8 cellular contexts compared by ENCODE assay signal in genomic region chr19:4064073-4064550, GRCh38. TPM values are rescaled to one million over a fixed set of nuclear protein-coding genes. Genes with fewer than 3 reads are reported as not detected.
A peak's percentile ranks its signal among the peaks of the same experiment; 100 is the strongest.
DNase-seq lines count a peak whose midpoint lies in the region; ATAC-seq and TF ChIP-seq lines count a peak whose summit lies in the region.

No MANE protein-coding gene starts in this region.

- peaks cover 3% of the 10 kb centered on the region for H3K27me3 Mint-ChIP-seq in activated naive CD4-positive, alpha-beta T cell treated with anti-CD3 and anti-CD28 coated beads, Interleukin-2, amount 10 ng/mL, durations not matched to agents 7 days and 5 days

- H3K4me1 Mint-ChIP-seq in activated naive CD4-positive, alpha-beta T cell treated with anti-CD3 and anti-CD28 coated beads, Interleukin-2, amount 10 ng/mL, durations not matched to agents 7 days and 5 days, result peaks cover 30% of the 10 kb centered on the region

- peaks cover 51 to 61% of the 10 kb centered on the region in 2 donors for H3K4me1 ChIP-seq in adrenal gland (replicated peaks in 1 of 2)

- intact Hi-C loops in adrenal gland (cut with DNase I), result loop anchor here in 1 of 2 donors (5.0 kb wide), 1 partner anchor 52 kb away; no protein-coding TSS in a partner anchor

- ATAC-seq in HG03378 (IDR thresholded peaks at IDR 0.05; ENCODE audit: unreplicated experiment), result no peak

- TF ChIP-seq CTCF in adrenal gland (IDR thresholded peaks at IDR 0.05), result no peak
- no peak for TF ChIP-seq CTCF in kidney epithelial cell (IDR thresholded peaks at IDR 0.05; ENCODE audit: insufficient read depth, low read length, poor library complexity, severe bottlenecking)

- 3 to 6% (median 5%) methylated on average over 21 to 32 of the region's 32 CpGs for WGBS in adrenal gland, 4 donors

- H3K4me3 ChIP-seq in adrenal gland (peak overlapping the region; percentile 81 to 99 (median 96)), kidney epithelial cell (ENCODE audit: low read depth, low read length) (peak overlapping the region; percentile 77)

- H3K27ac Mint-ChIP-seq in activated naive CD4-positive, alpha-beta T cell treated with anti-CD3 and anti-CD28 coated beads, Interleukin-2, amount 10 ng/mL, durations not matched to agents 7 days and 5 days, result peak overlapping the region; percentile 84

- TF ChIP-seq POLR2A in adrenal gland (IDR thresholded peaks at IDR 0.05), result peak in 1 of 2 donors; percentile 49

- no peaks in the 10 kb centered on the region for H3K9me3 Mint-ChIP-seq in activated naive CD4-positive, alpha-beta T cell treated with anti-CD3 and anti-CD28 coated beads, Interleukin-2, amount 10 ng/mL, durations not matched to agents 7 days and 5 days

- peaks cover 6% of the 10 kb centered on the region for H3K36me3 Mint-ChIP-seq in activated naive CD4-positive, alpha-beta T cell treated with anti-CD3 and anti-CD28 coated beads, Interleukin-2, amount 10 ng/mL, durations not matched to agents 7 days and 5 days

- peak overlapping the region; percentile 69 to 98 (median 90) for H3K27ac ChIP-seq in adrenal gland

- H3K27me3 ChIP-seq in adrenal gland (no peaks in the 10 kb centered on the region), kidney epithelial cell (ENCODE audit: control insufficient read depth, insufficient read depth, low read length) (no peaks in the 10 kb centered on the region)

- H3K4me3 Mint-ChIP-seq in activated naive CD4-positive, alpha-beta T cell treated with anti-CD3 and anti-CD28 coated beads, Interleukin-2, amount 10 ng/mL, durations not matched to agents 7 days and 5 days, result peak overlapping the region; percentile 77

- no peak for DNase-seq in activated naive CD4-positive, alpha-beta T cell treated with anti-CD3 and anti-CD28 coated beads, Interleukin-2, amount 10 ng/mL, durations not matched to agents 7 days and 5 days
- no peak for DNase-seq in activated naive CD4-positive, alpha-beta T cell treated with anti-CD3 and anti-CD28 coated beads, Interleukin-2, amount 50 U/mL, for 16 hours
- DNase-seq in adrenal gland (peak in 6 of 7 donors; percentile 47 to 67 (median 54)), kidney epithelial cell (ENCODE audit: low read depth) (no peak), superior temporal gyrus (ENCODE audit: extremely low spot score) (peak; percentile 32), NCI-H524 treated with DMSO at 0.1 percent for 48 hours (lab: John Stamatoyannopoulos, UW) (no peak), LoVo (ENCODE audit: low spot score) (no peak)

- CTCF ChIA-PET in activated naive CD4-positive, alpha-beta T cell treated with anti-CD3 and anti-CD28 coated beads, Interleukin-2, amount 10 ng/mL, durations not matched to agents 7 days and 5 days (lab: Charles Lee), result interaction anchor here (0.6 kb wide), 1 partner anchor 73 kb away, joined by 3 read pairs; no protein-coding TSS in a partner anchor

- H3K36me3 ChIP-seq in adrenal gland (replicated peaks in 1 of 2), result no peaks in the 10 kb centered on the region
- no peaks in the 10 kb centered on the region for H3K36me3 ChIP-seq in kidney epithelial cell (ENCODE audit: control insufficient read depth, insufficient read depth, low read length)

- H3K9me3 ChIP-seq in adrenal gland (replicated peaks in 1 of 3), result no peaks in the 10 kb centered on the region

RNA-seq across cellular contexts. Expression of gene ZBTB7A, which starts 2.6 kb away (rescaled TPM):
- total RNA-seq in adrenal gland, result 10 to 100 TPM; 34.3 to 77.2 (median 57.6) TPM
- 10 to 100 TPM in 2 of 3 donors, 1 to 10 TPM in 1; 7.1 to 22.5 (median 10.6) TPM for polyA plus RNA-seq in adrenal gland
- total RNA-seq in kidney epithelial cell, result 39.9 and 43.3 TPM in 2 replicates

RNA-seq across cellular contexts. Expression of gene PIAS4, which starts 56.6 kb away (rescaled TPM):
- total RNA-seq in adrenal gland, result 10 to 100 TPM; 16.6 to 40.7 (median 28.6) TPM
- 10 to 100 TPM; 13.7 to 22.3 (median 21.2) TPM for polyA plus RNA-seq in adrenal gland
- total RNA-seq in kidney epithelial cell, result 38.1 and 43.7 TPM in 2 replicates

RNA-seq across cellular contexts. Expression of gene MAP2K2, which starts 59.8 kb away (rescaled TPM):
- total RNA-seq in adrenal gland (100 to 1,000 TPM in 7 of 8 donors, 10 to 100 TPM in 1; 88.4 to 188 (median 145) TPM), kidney epithelial cell (198 and 249 TPM in 2 replicates)
- polyA plus RNA-seq in adrenal gland, result 100 to 1,000 TPM; 114 to 369 (median 336) TPM

Comparison
In these comparisons a context has a peak if more than half of its experiments do, and no peak if none do; other contexts are left out.
1. DNase-seq: peak in adrenal gland (6 of 7) and superior temporal gyrus (single experiment); none in activated naive CD4-positive, alpha-beta T cell treated with anti-CD3 and anti-CD28 coated beads, Interleukin-2, amount 10 ng/mL, durations not matched to agents 7 days and 5 days (single experiment), activated naive CD4-positive, alpha-beta T cell treated with anti-CD3 and anti-CD28 coated beads, Interleukin-2, amount 50 U/mL, for 16 hours (single experiment), kidney epithelial cell (single experiment), NCI-H524 treated with DMSO at 0.1 percent for 48 hours (single experiment) and LoVo (single experiment).